In genomic region chr5:172683696-172684464, GRCh38 we compare ENCODE assay signal across 9 cellular contexts. TPM values are rescaled to one million over a fixed set of nuclear protein-coding genes. Genes with fewer than 3 reads are reported as not detected.
DNase-seq lines count a peak whose midpoint lies in the region; ATAC-seq, FAIRE-seq and TF ChIP-seq lines count a peak whose summit lies in the region.
"Had no signal": no experiment of that assay in that cellular context is flagged by ENCODE, and none has a peak within 500 bp of the region (broad histone marks: within the 10 kb centered on the region; RNA-seq: fewer than 3 reads in every experiment).

No MANE protein-coding gene starts in this region.

- intact Hi-C loops in right lobe of liver (cut with DNase I) (no loop called here), HepG2 (cut with micrococcal nuclease; ENCODE audit: unreplicated experiment) (loop anchor here (10.0 kb wide), 1 partner anchor 359 kb away; no protein-coding TSS in a partner anchor), aorta (cut with DNase I) (no loop called here), OCI-LY7 (cut with micrococcal nuclease; ENCODE audit: unreplicated experiment) (no loop called here)
- intact Hi-C loops in dendritic cell treated with granulocyte-macrophage colony-stimulating factor and Interleukin-4, amounts not matched to agents 40 ng/mL and 50 ng/mL, for 4 days (cut with micrococcal nuclease): no loop called here

- peak overlapping the region; percentile 71 for H3K27ac Mint-ChIP-seq in dendritic cell treated with granulocyte-macrophage colony-stimulating factor and Interleukin-4, amounts not matched to agents 40 ng/mL and 50 ng/mL, for 4 days
- no peak overlapping the region for H3K27ac Mint-ChIP-seq in glutamatergic neuron (ENCODE audit: unreplicated experiment)

- BruUV-seq in HepG2 (replicated peaks; lab: Mats Ljungman, UMichigan) (no TSS peak), OCI-LY7 (replicated peaks; lab: Mats Ljungman, UMichigan) (no TSS peak)

- H2AFZ ChIP-seq in HepG2 (ENCODE audit: low read length) (no peak overlapping the region), OCI-LY7 (ENCODE audit: low read length) (no peak overlapping the region)

- H3K4me1 ChIP-seq in right lobe of liver: no peaks in the 10 kb centered on the region
- H3K4me1 ChIP-seq in HepG2 (ENCODE audit: insufficient read depth, low read length): peaks cover 19% of the 10 kb centered on the region
- no peaks in the 10 kb centered on the region for H3K4me1 ChIP-seq in aorta (ENCODE audit: control insufficient read depth in 1 of 2, insufficient read depth in 2 of 2, low read length in 2 of 2)
- H3K4me1 ChIP-seq in OCI-LY7 (ENCODE audit: insufficient read depth, low read length, poor library complexity, severe bottlenecking): no peaks in the 10 kb centered on the region
- H3K4me1 ChIP-seq: A549 had no signal

- DNase-seq in right lobe of liver (no peak), HepG2 (ENCODE audit: low spot score) (no peak), retina (peak; percentile 68), aorta (peak; percentile 65 to 73), OCI-LY7 (ENCODE audit: low spot score) (no peak), glutamatergic neuron (no peak)

- peaks cover 6% of the 10 kb centered on the region for H3K36me3 Mint-ChIP-seq in dendritic cell treated with granulocyte-macrophage colony-stimulating factor and Interleukin-4, amounts not matched to agents 40 ng/mL and 50 ng/mL, for 4 days (ENCODE audit: low read depth)
- peaks cover 6% of the 10 kb centered on the region for H3K36me3 Mint-ChIP-seq in glutamatergic neuron (ENCODE audit: unreplicated experiment)

- peaks cover 41% of the 10 kb centered on the region for H3K4me1 Mint-ChIP-seq in dendritic cell treated with granulocyte-macrophage colony-stimulating factor and Interleukin-4, amounts not matched to agents 40 ng/mL and 50 ng/mL, for 4 days (ENCODE audit: low read depth)
- peaks cover 4% of the 10 kb centered on the region for H3K4me1 Mint-ChIP-seq in glutamatergic neuron (ENCODE audit: low read depth, unreplicated experiment)

- CTCF ChIA-PET in HepG2 (lab: Yijun Ruan, JAX; ENCODE audit: low intra/inter-chr PET ratio, low total read pairs): no interaction called here
- CTCF ChIA-PET in OCI-LY7 (lab: Charles Lee; ENCODE audit: unreplicated experiment): no interaction called here

- peaks cover 6% of the 10 kb centered on the region for H3K27me3 Mint-ChIP-seq in dendritic cell treated with granulocyte-macrophage colony-stimulating factor and Interleukin-4, amounts not matched to agents 40 ng/mL and 50 ng/mL, for 4 days
- peaks cover 11% of the 10 kb centered on the region for H3K27me3 Mint-ChIP-seq in glutamatergic neuron (ENCODE audit: unreplicated experiment)

- TF ChIP-seq EP300 in HepG2 (IDR thresholded peaks at IDR 0.05; ENCODE audit: low read depth in 2 of 2, low read length in 2 of 2) (no peak), HepG2 (CRISPR knock-in tag; IDR thresholded peaks at IDR 0.05; ENCODE audit: borderline replicate concordance) (no peak)

- no peaks in the 10 kb centered on the region for H3K79me2 ChIP-seq in HepG2 (ENCODE audit: insufficient read depth, low read length)
- no peaks in the 10 kb centered on the region for H3K79me2 ChIP-seq in OCI-LY7 (ENCODE audit: insufficient read depth, low read depth, low read length)

- no peaks in the 10 kb centered on the region for H3K9me2 ChIP-seq in OCI-LY7 (ENCODE audit: insufficient read depth, low read length)

- ATAC-seq in right lobe of liver (peak in 3 of 4 donors; percentile 17 to 54 (median 32)), HepG2 (no peak), aorta (ENCODE audit: low FRiP score) (no peak), HG03354 (IDR thresholded peaks at IDR 0.05; ENCODE audit: poor library complexity, severe bottlenecking, unreplicated experiment) (no peak)
- ATAC-seq: A549 had no signal

- H3K9ac ChIP-seq in HepG2 (ENCODE audit: insufficient read depth, low read depth, low read length): no peak overlapping the region

- no peaks in the 10 kb centered on the region for H3K9me3 ChIP-seq in right lobe of liver
- H3K9me3 ChIP-seq in HepG2 (ENCODE audit: low read length): no peaks in the 10 kb centered on the region
- H3K9me3 ChIP-seq in aorta (ENCODE audit: control insufficient read depth, low read length): no peaks in the 10 kb centered on the region
- no peaks in the 10 kb centered on the region for H3K9me3 ChIP-seq in OCI-LY7 (ENCODE audit: low read length)
- H3K9me3 ChIP-seq: A549 had no signal

- H3K27me3 ChIP-seq in right lobe of liver (no peaks in the 10 kb centered on the region), HepG2 (ENCODE audit: control insufficient read depth in 1 of 2, insufficient read depth in 2 of 2, low read length in 2 of 2) (peaks cover 0 to 9% of the 10 kb centered on the region in 2 experiments; a peak in 1 of 5 replicates), aorta (ENCODE audit: control insufficient read depth in 1 of 2, insufficient read depth in 2 of 2, low read length in 1 of 2) (no peaks in the 10 kb centered on the region)

- H3K36me3 ChIP-seq in right lobe of liver: no peaks in the 10 kb centered on the region
- no peaks in the 10 kb centered on the region for H3K36me3 ChIP-seq in HepG2 (replicated peaks in 1 of 2; ENCODE audit: control insufficient read depth in 1 of 2, insufficient read depth in 2 of 2, low read length in 2 of 2)
- H3K36me3 ChIP-seq in aorta (ENCODE audit: control insufficient read depth in 1 of 2, insufficient read depth in 2 of 2, low read length in 1 of 2): no peaks in the 10 kb centered on the region
- no peaks in the 10 kb centered on the region for H3K36me3 ChIP-seq in OCI-LY7 (ENCODE audit: insufficient read depth, low read length)

- 48% methylated on average over 21 of the region's 116 CpGs for WGBS in right lobe of liver (ENCODE audit: insufficient coverage, low coverage, low lambda C conversion rate, missing lambda C conversion rate)
- WGBS in HepG2 (ENCODE audit: low lambda C conversion rate): 91% methylated on average over 104 of the region's 116 CpGs
- WGBS in aorta, 2 donors: 68 to 70% methylated on average over 100 to 116 of the region's 116 CpGs

- H3K4me3 Mint-ChIP-seq in dendritic cell treated with granulocyte-macrophage colony-stimulating factor and Interleukin-4, amounts not matched to agents 40 ng/mL and 50 ng/mL, for 4 days: peak overlapping the region; percentile 57
- no peak overlapping the region for H3K4me3 Mint-ChIP-seq in glutamatergic neuron (ENCODE audit: unreplicated experiment)

- TF ChIP-seq POLR2A in right lobe of liver (IDR thresholded peaks at IDR 0.05) (no peak), HepG2 (IDR thresholded peaks at IDR 0.05; ENCODE audit: insufficient read depth in 1 of 2, low read depth in 2 of 2, low read length in 2 of 2) (no peak)

- no peak overlapping the region for H3K4me2 ChIP-seq in HepG2 (ENCODE audit: low read depth, low read length)
- H3K4me2 ChIP-seq in OCI-LY7 (ENCODE audit: low read length): no peak overlapping the region
- H3K4me2 ChIP-seq: A549 had no signal

- no peak for TF ChIP-seq RAD21 in HepG2 (CRISPR knock-in tag; IDR thresholded peaks at IDR 0.05)

- peaks cover 20% of the 10 kb centered on the region for H3K9me3 Mint-ChIP-seq in dendritic cell treated with granulocyte-macrophage colony-stimulating factor and Interleukin-4, amounts not matched to agents 40 ng/mL and 50 ng/mL, for 4 days
- peaks cover 6% of the 10 kb centered on the region for H3K9me3 Mint-ChIP-seq in glutamatergic neuron (ENCODE audit: unreplicated experiment)

- TF ChIP-seq CTCF in right lobe of liver (IDR thresholded peaks at IDR 0.05) (no peak), HepG2 (CRISPR knock-in tag; IDR thresholded peaks at IDR 0.05) (no peak), OCI-LY7 (conservative IDR thresholded peaks at IDR 0.05; ENCODE audit: low read length) (no peak), glutamatergic neuron (IDR thresholded peaks at IDR 0.05; ENCODE audit: partially characterized antibody, unreplicated experiment) (no peak)

- H3K4me3 ChIP-seq in right lobe of liver: no peak overlapping the region
- no peak overlapping the region for H3K4me3 ChIP-seq in HepG2 (replicated peaks in 1 of 3; ENCODE audit: insufficient read depth in 1 of 3, low read depth in 2 of 3, low read length in 3 of 3)
- no peak overlapping the region for H3K4me3 ChIP-seq in aorta (ENCODE audit: low read length in 2 of 2)
- no peak overlapping the region for H3K4me3 ChIP-seq in OCI-LY7 (ENCODE audit: low read depth, low read length, poor library complexity, severe bottlenecking)
- H3K4me3 ChIP-seq: A549 had no signal

- FAIRE-seq in HepG2 (lab: Jason Lieb, UNC): no peak
- FAIRE-seq: A549 had no signal

- in situ Hi-C loops in HepG2 (cut with HindIII; ENCODE audit: extremely low pct_ligation_motif_present, low pct_unique_long_range_greater_than_20kb): no loop called here

- H4K20me1 ChIP-seq in HepG2 (ENCODE audit: insufficient read depth, low read length) (no peaks in the 10 kb centered on the region), OCI-LY7 (ENCODE audit: insufficient read depth, low read length) (no peaks in the 10 kb centered on the region)

- no peak overlapping the region for H3K27ac ChIP-seq in right lobe of liver
- H3K27ac ChIP-seq in HepG2 (ENCODE audit: extremely low read length, insufficient read depth, low read length): no peak overlapping the region
- no peak overlapping the region for H3K27ac ChIP-seq in aorta (ENCODE audit: low read depth in 1 of 2, low read length in 2 of 2)
- no peak overlapping the region for H3K27ac ChIP-seq in OCI-LY7 (ENCODE audit: low read depth, low read length, poor library complexity, severe bottlenecking)
- H3K27ac ChIP-seq: A549 had no signal

- POLR2A ChIA-PET in HepG2 (lab: Yijun Ruan, JAX): no interaction called here
- POLR2A ChIA-PET in OCI-LY7 (lab: Charles Lee): interaction anchor here (1.0 kb wide), 1 partner anchor 12 kb away, joined by 9 read pairs; no protein-coding TSS in a partner anchor

RNA-seq across cellular contexts. Expression of gene NEURL1B, which starts 42.8 kb away (rescaled TPM):
- total RNA-seq in right lobe of liver: 1 to 10 TPM; 4.9 to 9.8 (median 6.4) TPM
- total RNA-seq in HepG2 (2016; rRNA removed; fragmentation: Illumina TruSeq; extraction: Trizol): 0.09 and 0.11 TPM in 2 replicates
- not detected in 2 replicates for total RNA-seq in HepG2 (2016; cell fraction: cytosol; rRNA removed; fragmentation: Illumina TruSeq; extraction: Trizol; ENCODE audit: low read depth)
- total RNA-seq in HepG2 (2016; cell fraction: insoluble cytoplasmic fraction; rRNA removed; fragmentation: Illumina TruSeq; extraction: Trizol): 0.03 and 0.13 TPM in 2 replicates
- total RNA-seq in HepG2 (2016; cell fraction: membrane; rRNA removed; fragmentation: Illumina TruSeq; extraction: Trizol): 0.03 TPM in 2 replicates
- 0.09 TPM in 1 of 2 replicates, not detected in the other for total RNA-seq in HepG2 (2016; cell fraction: nucleus; rRNA removed; fragmentation: Illumina TruSeq; extraction: Trizol)
- polyA plus RNA-seq in HepG2 (2011; rRNA removed): 0.13 and 0.14 TPM in 2 replicates
- 0.09 and 0.15 TPM in 2 replicates for polyA plus RNA-seq in HepG2 (2011; cell fraction: cytosol; rRNA removed)
- polyA plus RNA-seq in HepG2 (2011; cell fraction: nucleus; rRNA removed): 0.28 and 0.82 TPM in 2 replicates
- polyA plus RNA-seq in HepG2 (2012): 0.20 and 0.31 TPM in 2 replicates
- polyA plus RNA-seq in HepG2 (2016; cell fraction: cytosol; fragmentation: Illumina TruSeq; extraction: Trizol; ENCODE audit: low read depth): 0.02 and 0.08 TPM in 2 replicates
- 0.03 and 0.09 TPM in 2 replicates for polyA plus RNA-seq in HepG2 (2016; cell fraction: insoluble cytoplasmic fraction; fragmentation: Illumina TruSeq; extraction: Trizol; ENCODE audit: low read depth)
- polyA plus RNA-seq in HepG2 (2016; cell fraction: membrane; fragmentation: Illumina TruSeq; extraction: Trizol; ENCODE audit: low read depth): 0.06 TPM in 1 of 2 replicates, not detected in the other
- polyA plus RNA-seq in HepG2 (2016; cell fraction: nucleus; fragmentation: Illumina TruSeq; extraction: Trizol; ENCODE audit: insufficient read depth, low read depth): 0.14 TPM in 1 of 2 replicates, not detected in the other
- polyA minus RNA-seq in HepG2 (2011; rRNA and poly(A)+ RNA removed; ENCODE audit: low replicate concordance): 0.14 and 1.5 TPM in 2 replicates
- 0.09 and 0.20 TPM in 2 replicates for polyA minus RNA-seq in HepG2 (2011; cell fraction: cytosol; rRNA and poly(A)+ RNA removed)
- polyA minus RNA-seq in HepG2 (2011; cell fraction: nucleus; rRNA and poly(A)+ RNA removed): 0.13 and 0.25 TPM in 2 replicates
- 10 to 100 TPM; 46.1 to 65.8 TPM for total RNA-seq in aorta
- 1 to 10 TPM; 1.9 to 3.5 TPM for polyA plus RNA-seq in aorta
- 0.23 and 0.57 TPM in 2 replicates for total RNA-seq in OCI-LY7 (2014; rRNA removed; shearing (Covaris generic))
- 0.30 and 0.32 TPM in 2 replicates for total RNA-seq in OCI-LY7 (2022)
- 11.4 TPM for total RNA-seq in glutamatergic neuron (ENCODE audit: unreplicated experiment)

Comparison
In these comparisons a context has a peak if more than half of its experiments do, and no peak if none do; other contexts are left out.
1. ATAC-seq: peak in right lobe of liver (3 of 4); none in HepG2 (single experiment), aorta (single experiment) and HG03354 (single experiment).
2. DNase-seq: peak in retina (single experiment) and aorta (2 of 2); none in right lobe of liver (0 of 3), HepG2 (single experiment), OCI-LY7 (single experiment) and glutamatergic neuron (single experiment).